In genomic region chr3:70583682-70584081, GRCh38 we compare ENCODE assay signal across 16 cellular contexts.
DNase-seq lines count a peak whose midpoint lies in the region; ATAC-seq and TF ChIP-seq lines count a peak whose summit lies in the region.
"Had no signal": no experiment of that assay in that cellular context is flagged by ENCODE, and none has a peak within 500 bp of the region (broad histone marks: within the 10 kb centered on the region; RNA-seq: fewer than 3 reads in every experiment).

No MANE protein-coding gene starts in this region.

- H3K27me3 Mint-ChIP-seq in GM23338 (ENCODE audit: insufficient read depth, low read depth, poor library complexity), result no peaks in the 10 kb centered on the region
- H3K27me3 Mint-ChIP-seq in stimulated activated memory B cell treated with anti-CD40 and anti-IgM and Interleukin-4, amounts not matched to agents 10 μg/mL and 1 μg/mL and 100 μg/mL, for 72 hours, result peaks cover 9% of the 10 kb centered on the region

- H3K36me3 Mint-ChIP-seq in GM23338 (ENCODE audit: low read depth), result no peaks in the 10 kb centered on the region
- no peaks in the 10 kb centered on the region for H3K36me3 Mint-ChIP-seq in stimulated activated memory B cell treated with anti-CD40 and anti-IgM and Interleukin-4, amounts not matched to agents 10 μg/mL and 1 μg/mL and 100 μg/mL, for 72 hours
- H3K36me3 Mint-ChIP-seq: CD14-positive monocyte; CD4-positive, alpha-beta memory T cell had no signal

- no peak overlapping the region for H2BK15ac ChIP-seq in neuronal stem cell (ENCODE audit: low read length)

- no peaks in the 10 kb centered on the region for H3K36me3 ChIP-seq in GM23338 (ENCODE audit: insufficient read depth)
- H3K36me3 ChIP-seq in hepatocyte (replicated peaks; ENCODE audit: insufficient read depth, low read depth), result no peaks in the 10 kb centered on the region
- no peaks in the 10 kb centered on the region for H3K36me3 ChIP-seq in neuronal stem cell (replicated peaks in 1 of 2; ENCODE audit: control insufficient read depth in 2 of 2, insufficient read depth in 2 of 2, low read length in 2 of 2)
- H3K36me3 ChIP-seq: BLaER1 had no signal

- H3K27me3 ChIP-seq in GM23338 (ENCODE audit: insufficient read depth) (no peaks in the 10 kb centered on the region), hepatocyte (no peaks in the 10 kb centered on the region), neuronal stem cell (ENCODE audit: control insufficient read depth in 3 of 3, insufficient read depth in 3 of 3, low read depth in 1 of 3, low read length in 3 of 3) (no peaks in the 10 kb centered on the region)
- H3K27me3 ChIP-seq: BLaER1 had no signal

- H3K27ac ChIP-seq in GM23338 (ENCODE audit: low read depth) (no peak overlapping the region), hepatocyte (no peak overlapping the region), neuronal stem cell (replicated peaks; ENCODE audit: low read length) (no peak overlapping the region)
- H3K27ac ChIP-seq: 22Rv1, A549, BLaER1 had no signal

- no peak overlapping the region for H3K23ac ChIP-seq in neuronal stem cell (ENCODE audit: low read depth, low read length, poor library complexity)

- H3K4me2 ChIP-seq in GM23338, result no peak overlapping the region
- no peak overlapping the region for H3K4me2 ChIP-seq in hepatocyte
- no peak overlapping the region for H3K4me2 ChIP-seq in neuronal stem cell (ENCODE audit: insufficient read depth, low read length, poor library complexity, severe bottlenecking)
- H3K4me2 ChIP-seq: A549, BLaER1 had no signal

- no peaks in the 10 kb centered on the region for H3F3A ChIP-seq in GM23338 (replicated peaks; ENCODE audit: low read depth)

- 0 out of 2 replicates have a peak overlapping the region, but pooled peaks have one; percentile 7 for H3K27ac Mint-ChIP-seq in GM23338
- no peak overlapping the region for H3K27ac Mint-ChIP-seq in stimulated activated memory B cell treated with anti-CD40 and anti-IgM and Interleukin-4, amounts not matched to agents 10 μg/mL and 1 μg/mL and 100 μg/mL, for 72 hours
- H3K27ac Mint-ChIP-seq: CD14-positive monocyte; CD4-positive, alpha-beta memory T cell; H9 had no signal

- H3K9me2 ChIP-seq in GM23338 (ENCODE audit: insufficient read depth) (no peaks in the 10 kb centered on the region), hepatocyte (replicated peaks; ENCODE audit: insufficient read depth) (no peaks in the 10 kb centered on the region)

- H2BK5ac ChIP-seq in neuronal stem cell (ENCODE audit: low read length), result no peak overlapping the region

- no peak overlapping the region for H3K18ac ChIP-seq in neuronal stem cell (ENCODE audit: low read length)

- no peak overlapping the region for H3K4ac ChIP-seq in neuronal stem cell (ENCODE audit: low read length)

- no peaks in the 10 kb centered on the region for H3K79me2 ChIP-seq in GM23338 (replicated peaks; ENCODE audit: insufficient read depth)
- H3K79me2 ChIP-seq in hepatocyte, result no peaks in the 10 kb centered on the region

- H4K8ac ChIP-seq in neuronal stem cell (ENCODE audit: low read depth, low read length), result no peak overlapping the region

- H2AFZ ChIP-seq in GM23338 (peak overlapping the region; percentile 48; the same call in 1 of the 2 replicates), hepatocyte (peak overlapping the region; percentile 17), neuronal stem cell (ENCODE audit: low read length) (peak overlapping the region; percentile 59)

- H3K4me3 ChIP-seq in GM23338 (no peak overlapping the region), hepatocyte (no peak overlapping the region), neuronal stem cell (ENCODE audit: low read length in 2 of 2) (no peak overlapping the region)
- H3K4me3 ChIP-seq: A549, BLaER1 had no signal

- no peak for ATAC-seq in GM23338
- no peak for ATAC-seq in stimulated activated memory B cell treated with anti-CD40 and anti-IgM and Interleukin-4, amounts not matched to agents 10 μg/mL and 1 μg/mL and 100 μg/mL, for 72 hours
- ATAC-seq: A549 had no signal

- peaks cover 7% of the 10 kb centered on the region; the same call in 1 of the 2 replicates for H3K4me1 ChIP-seq in GM23338 (ENCODE audit: insufficient read depth)
- H3K4me1 ChIP-seq in hepatocyte (ENCODE audit: insufficient read depth), result no peaks in the 10 kb centered on the region
- H3K4me1 ChIP-seq in neuronal stem cell (ENCODE audit: control insufficient read depth in 2 of 2, insufficient read depth in 1 of 2, low read depth in 1 of 2, low read length in 2 of 2), result no peaks in the 10 kb centered on the region
- H3K4me1 ChIP-seq: A549, BLaER1 had no signal

- no peak overlapping the region for H4K91ac ChIP-seq in neuronal stem cell (ENCODE audit: low read depth, low read length, poor library complexity)

- WGBS in hepatocyte (ENCODE audit: low lambda C conversion rate, missing lambda C conversion rate), result 87% methylated on average over 4 of the region's 4 CpGs
- WGBS in neuronal stem cell (ENCODE audit: extremely low coverage in 2 of 2, insufficient read length in 2 of 2, insufficient replicate concordance in 1 of 2), 2 donors, result no CpG with 5 or more reads among the region's 4 CpGs

- no peak overlapping the region for H3K4me3 Mint-ChIP-seq in GM23338
- H3K4me3 Mint-ChIP-seq in stimulated activated memory B cell treated with anti-CD40 and anti-IgM and Interleukin-4, amounts not matched to agents 10 μg/mL and 1 μg/mL and 100 μg/mL, for 72 hours, result no peak overlapping the region
- H3K4me3 Mint-ChIP-seq: CD14-positive monocyte; CD4-positive, alpha-beta memory T cell; H9 had no signal

- H2BK120ac ChIP-seq in neuronal stem cell (ENCODE audit: low read depth, low read length), result no peak overlapping the region

- no peak overlapping the region for H3K14ac ChIP-seq in neuronal stem cell (ENCODE audit: low read length)

- H2BK12ac ChIP-seq in neuronal stem cell (ENCODE audit: low read length), result no peak overlapping the region

- no peak overlapping the region for H2AK5ac ChIP-seq in neuronal stem cell (ENCODE audit: low read depth, low read length)

- H4K20me1 ChIP-seq in GM23338 (replicated peaks; ENCODE audit: insufficient read depth), result no peaks in the 10 kb centered on the region
- no peaks in the 10 kb centered on the region for H4K20me1 ChIP-seq in hepatocyte (ENCODE audit: insufficient read depth, poor library complexity, severe bottlenecking)
- H4K20me1 ChIP-seq: BLaER1 had no signal

- no peaks in the 10 kb centered on the region for H3K79me1 ChIP-seq in neuronal stem cell (ENCODE audit: low read depth, low read length)

- H3K9ac ChIP-seq in neuronal stem cell (ENCODE audit: low read depth, low read length, poor library complexity), result no peak overlapping the region
- H3K9ac ChIP-seq: BLaER1 had no signal

- no peak for TF ChIP-seq CTCF in GM23338 (conservative IDR thresholded peaks at IDR 0.05; ENCODE audit: low read depth in 2 of 2)
- no peak for TF ChIP-seq CTCF in hepatocyte (IDR thresholded peaks at IDR 0.05; ENCODE audit: poor library complexity)

- H3K4me1 Mint-ChIP-seq in GM23338, result peaks cover 8% of the 10 kb centered on the region; the same call in 2 of the 3 replicates
- H3K4me1 Mint-ChIP-seq in stimulated activated memory B cell treated with anti-CD40 and anti-IgM and Interleukin-4, amounts not matched to agents 10 μg/mL and 1 μg/mL and 100 μg/mL, for 72 hours, result no peaks in the 10 kb centered on the region
- H3K4me1 Mint-ChIP-seq: CD14-positive monocyte; CD4-positive, alpha-beta memory T cell had no signal

- DNase-seq in NCI-H1417 (lab: John Stamatoyannopoulos, UW) (peak in 2 of 3 experiments; percentile 3 to 14), NCI-H1417 treated with DMSO at 0.1 percent for 48 hours (lab: John Stamatoyannopoulos, UW) (no peak), GM23338 (ENCODE audit: low spot score) (no peak), hepatocyte (ENCODE audit: low spot score) (no peak), neuronal stem cell (ENCODE audit: low spot score) (no peak), cerebellar nuclear complex (lab: John Stamatoyannopoulos, UW) (no peak)
- DNase-seq: CD4-positive, alpha-beta memory T cell; DMS153; DMS79 treated with DMSO at 0.1 percent for 48 hours; GF-D8; H9 had no signal

- H3K9me3 Mint-ChIP-seq in GM23338, result no peaks in the 10 kb centered on the region
- H3K9me3 Mint-ChIP-seq in stimulated activated memory B cell treated with anti-CD40 and anti-IgM and Interleukin-4, amounts not matched to agents 10 μg/mL and 1 μg/mL and 100 μg/mL, for 72 hours, result no peaks in the 10 kb centered on the region
- H3K9me3 Mint-ChIP-seq: CD4-positive, alpha-beta memory T cell; H9 had no signal

- H3K9me3 ChIP-seq in hepatocyte (ENCODE audit: low read depth), result no peaks in the 10 kb centered on the region
- no peaks in the 10 kb centered on the region for H3K9me3 ChIP-seq in neuronal stem cell (replicated peaks in 1 of 2; ENCODE audit: control insufficient read depth in 2 of 2, insufficient read depth in 1 of 2, low read depth in 1 of 2, low read length in 2 of 2)
- H3K9me3 ChIP-seq: A549, BLaER1 had no signal

TF ChIP-seq in GM23338, 12 proteins besides CTCF, POLR2A, EP300 and RAD21 (continues in another document):
- TF ChIP-seq EZH2phosphoT487 (IDR thresholded peaks at IDR 0.05; ENCODE audit: unreplicated experiment) (no peak), CREB1 (CRISPR knock-in tag; IDR thresholded peaks at IDR 0.05; ENCODE audit: low read depth) (no peak), REST (IDR thresholded peaks at IDR 0.05; ENCODE audit: unreplicated experiment) (no peak)

Comparison
In these comparisons a context has a peak if more than half of its experiments do, and no peak if none do; other contexts are left out.
1. DNase-seq: peak in NCI-H1417 (2 of 3); none in NCI-H1417 treated with DMSO at 0.1 percent for 48 hours (single experiment), GM23338 (single experiment), hepatocyte (single experiment), neuronal stem cell (single experiment) and cerebellar nuclear complex (0 of 2).
2. Peak in every context shown above with its lines, with median percentiles within 50 percentile points of each other: H2AFZ ChIP-seq.